In genomic region chr12:115135800-115136211, GRCh38 we compare ENCODE assay signal across 9 cellular contexts.
DNase-seq lines count a peak whose midpoint lies in the region; ATAC-seq and TF ChIP-seq lines count a peak whose summit lies in the region.
"Had no signal": no experiment of that assay in that cellular context is flagged by ENCODE, and none has a peak within 500 bp of the region (broad histone marks: within the 10 kb centered on the region; RNA-seq: fewer than 3 reads in every experiment).

No MANE protein-coding gene starts in this region.

- no peak for ATAC-seq in HG02571 (IDR thresholded peaks at IDR 0.05; ENCODE audit: unreplicated experiment)
- no peak for ATAC-seq in GM19328 (IDR thresholded peaks at IDR 0.05; ENCODE audit: unreplicated experiment)

- no peak overlapping the region for H3K4me3 ChIP-seq in AG10803 (ENCODE audit: low read length)
- H3K4me3 ChIP-seq in fibroblast of villous mesenchyme (ENCODE audit: low read depth, low read length): no peak overlapping the region
- H3K4me3 ChIP-seq: BLaER1 treated with 17β-estradiol and CSF1 and Interleukin-3, amounts not matched to agents 10 nM and 100 nM had no signal

- no peak for TF ChIP-seq CTCF in AG10803 (conservative IDR thresholded peaks at IDR 0.05; ENCODE audit: low read length)
- no peak for TF ChIP-seq CTCF in fibroblast of villous mesenchyme (IDR thresholded peaks at IDR 0.05; ENCODE audit: insufficient read depth, low read depth, low read length)

- DNase-seq in AG10803 (ENCODE audit: low read depth) (peak; percentile 80), NCI-H345 treated with DMSO at 0.1 percent for 48 hours (lab: John Stamatoyannopoulos, UW; ENCODE audit: unreplicated experiment) (peak; percentile 3), fibroblast of villous mesenchyme (ENCODE audit: low read depth) (peak; percentile 71), nucleus accumbens (lab: John Stamatoyannopoulos, UW) (peak in 48 of 56 donors; percentile 2 to 80 (median 39)), activated T-cell treated with anti-CD3 and anti-CD28 coated beads for 4 hours (no peak), GOT3 (lab: John Stamatoyannopoulos, UW) (no peak)

Comparison
In these comparisons a context has a peak if more than half of its experiments do, and no peak if none do; other contexts are left out.
1. DNase-seq: peak in AG10803 (single experiment), NCI-H345 treated with DMSO at 0.1 percent for 48 hours (single experiment), fibroblast of villous mesenchyme (single experiment) and nucleus accumbens (48 of 56); none in activated T-cell treated with anti-CD3 and anti-CD28 coated beads for 4 hours (single experiment) and GOT3 (single experiment).